ENCODE assay signal across 2 cellular contexts in the genomic region with DNA sequence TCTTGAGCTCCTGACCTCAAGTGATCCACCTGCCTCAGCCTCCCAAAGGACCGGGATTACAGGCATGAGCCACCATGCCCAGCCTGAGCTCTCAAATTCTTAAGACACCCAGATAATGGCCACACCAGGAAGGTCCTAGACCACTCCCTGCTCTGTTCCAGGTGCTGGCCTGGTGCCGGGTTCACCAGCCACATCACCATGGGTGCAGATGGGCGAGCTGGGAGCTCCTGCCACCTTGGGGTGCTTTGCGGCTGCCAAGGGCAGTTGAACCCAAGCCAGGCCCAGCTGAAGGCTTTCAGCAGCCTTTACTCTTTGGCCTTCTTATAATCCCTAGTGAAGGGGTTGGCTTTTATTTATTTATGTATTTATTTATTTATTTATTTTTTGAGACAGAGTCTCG.
A peak's percentile ranks its signal among the peaks of the same experiment; 100 is the strongest.
TF ChIP-seq lines count a peak whose summit lies in the region.

No MANE protein-coding gene starts in this region.

TF ChIP-seq in HepG2, 621 proteins besides CTCF, POLR2A, EP300 and RAD21:
- no peak for TF ChIP-seq POLR2AphosphoS2 (IDR thresholded peaks at IDR 0.05; ENCODE audit: low read depth, low read length)
- 0 out of 2 replicates have a peak, but pooled peaks have one; percentile 8 for TF ChIP-seq HNRNPL (IDR thresholded peaks at IDR 0.05; ENCODE audit: low read depth, low read length)
- TF ChIP-seq RBFOX2 (IDR thresholded peaks at IDR 0.05; ENCODE audit: low read depth, low read length) = peak; percentile 44; the same call in 1 of the 2 replicates
- TF ChIP-seq, protein P1, sequence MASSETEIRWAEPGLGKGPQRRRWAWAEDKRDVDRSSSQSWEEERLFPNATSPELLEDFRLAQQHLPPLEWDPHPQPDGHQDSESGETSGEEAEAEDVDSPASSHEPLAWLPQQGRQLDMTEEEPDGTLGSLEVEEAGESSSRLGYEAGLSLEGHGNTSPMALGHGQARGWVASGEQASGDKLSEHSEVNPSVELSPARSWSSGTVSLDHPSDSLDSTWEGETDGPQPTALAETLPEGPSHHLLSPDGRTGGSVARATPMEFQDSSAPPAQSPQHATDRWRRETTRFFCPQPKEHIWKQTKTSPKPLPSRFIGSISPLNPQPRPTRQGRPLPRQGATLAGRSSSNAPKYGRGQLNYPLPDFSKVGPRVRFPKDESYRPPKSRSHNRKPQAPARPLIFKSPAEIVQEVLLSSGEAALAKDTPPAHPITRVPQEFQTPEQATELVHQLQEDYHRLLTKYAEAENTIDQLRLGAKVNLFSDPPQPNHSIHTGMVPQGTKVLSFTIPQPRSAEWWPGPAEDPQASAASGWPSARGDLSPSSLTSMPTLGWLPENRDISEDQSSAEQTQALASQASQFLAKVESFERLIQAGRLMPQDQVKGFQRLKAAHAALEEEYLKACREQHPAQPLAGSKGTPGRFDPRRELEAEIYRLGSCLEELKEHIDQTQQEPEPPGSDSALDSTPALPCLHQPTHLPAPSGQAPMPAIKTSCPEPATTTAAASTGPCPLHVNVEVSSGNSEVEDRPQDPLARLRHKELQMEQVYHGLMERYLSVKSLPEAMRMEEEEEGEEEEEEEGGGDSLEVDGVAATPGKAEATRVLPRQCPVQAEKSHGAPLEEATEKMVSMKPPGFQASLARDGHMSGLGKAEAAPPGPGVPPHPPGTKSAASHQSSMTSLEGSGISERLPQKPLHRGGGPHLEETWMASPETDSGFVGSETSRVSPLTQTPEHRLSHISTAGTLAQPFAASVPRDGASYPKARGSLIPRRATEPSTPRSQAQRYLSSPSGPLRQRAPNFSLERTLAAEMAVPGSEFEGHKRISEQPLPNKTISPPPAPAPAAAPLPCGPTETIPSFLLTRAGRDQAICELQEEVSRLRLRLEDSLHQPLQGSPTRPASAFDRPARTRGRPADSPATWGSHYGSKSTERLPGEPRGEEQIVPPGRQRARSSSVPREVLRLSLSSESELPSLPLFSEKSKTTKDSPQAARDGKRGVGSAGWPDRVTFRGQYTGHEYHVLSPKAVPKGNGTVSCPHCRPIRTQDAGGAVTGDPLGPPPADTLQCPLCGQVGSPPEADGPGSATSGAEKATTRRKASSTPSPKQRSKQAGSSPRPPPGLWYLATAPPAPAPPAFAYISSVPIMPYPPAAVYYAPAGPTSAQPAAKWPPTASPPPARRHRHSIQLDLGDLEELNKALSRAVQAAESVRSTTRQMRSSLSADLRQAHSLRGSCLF (CRISPR knock-in tag; IDR thresholded peaks at IDR 0.05; ENCODE audit: borderline replicate concordance) = no peak
- TF ChIP-seq ZNF441 (CRISPR knock-in tag; IDR thresholded peaks at IDR 0.05; ENCODE audit: borderline replicate concordance) = no peak
- TF ChIP-seq SALL2 (CRISPR knock-in tag; IDR thresholded peaks at IDR 0.05) = no peak
- no peak for TF ChIP-seq ZNF670 (CRISPR knock-in tag; IDR thresholded peaks at IDR 0.05; ENCODE audit: borderline replicate concordance)
- TF ChIP-seq, protein P2, sequence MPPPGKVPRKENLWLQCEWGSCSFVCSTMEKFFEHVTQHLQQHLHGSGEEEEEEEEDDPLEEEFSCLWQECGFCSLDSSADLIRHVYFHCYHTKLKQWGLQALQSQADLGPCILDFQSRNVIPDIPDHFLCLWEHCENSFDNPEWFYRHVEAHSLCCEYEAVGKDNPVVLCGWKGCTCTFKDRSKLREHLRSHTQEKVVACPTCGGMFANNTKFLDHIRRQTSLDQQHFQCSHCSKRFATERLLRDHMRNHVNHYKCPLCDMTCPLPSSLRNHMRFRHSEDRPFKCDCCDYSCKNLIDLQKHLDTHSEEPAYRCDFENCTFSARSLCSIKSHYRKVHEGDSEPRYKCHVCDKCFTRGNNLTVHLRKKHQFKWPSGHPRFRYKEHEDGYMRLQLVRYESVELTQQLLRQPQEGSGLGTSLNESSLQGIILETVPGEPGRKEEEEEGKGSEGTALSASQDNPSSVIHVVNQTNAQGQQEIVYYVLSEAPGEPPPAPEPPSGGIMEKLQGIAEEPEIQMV (CRISPR knock-in tag; IDR thresholded peaks at IDR 0.05; ENCODE audit: low read depth) = no peak
- no peak for TF ChIP-seq ZNF639 (CRISPR knock-in tag; conservative IDR thresholded peaks at IDR 0.05)
- TF ChIP-seq, protein P3, sequence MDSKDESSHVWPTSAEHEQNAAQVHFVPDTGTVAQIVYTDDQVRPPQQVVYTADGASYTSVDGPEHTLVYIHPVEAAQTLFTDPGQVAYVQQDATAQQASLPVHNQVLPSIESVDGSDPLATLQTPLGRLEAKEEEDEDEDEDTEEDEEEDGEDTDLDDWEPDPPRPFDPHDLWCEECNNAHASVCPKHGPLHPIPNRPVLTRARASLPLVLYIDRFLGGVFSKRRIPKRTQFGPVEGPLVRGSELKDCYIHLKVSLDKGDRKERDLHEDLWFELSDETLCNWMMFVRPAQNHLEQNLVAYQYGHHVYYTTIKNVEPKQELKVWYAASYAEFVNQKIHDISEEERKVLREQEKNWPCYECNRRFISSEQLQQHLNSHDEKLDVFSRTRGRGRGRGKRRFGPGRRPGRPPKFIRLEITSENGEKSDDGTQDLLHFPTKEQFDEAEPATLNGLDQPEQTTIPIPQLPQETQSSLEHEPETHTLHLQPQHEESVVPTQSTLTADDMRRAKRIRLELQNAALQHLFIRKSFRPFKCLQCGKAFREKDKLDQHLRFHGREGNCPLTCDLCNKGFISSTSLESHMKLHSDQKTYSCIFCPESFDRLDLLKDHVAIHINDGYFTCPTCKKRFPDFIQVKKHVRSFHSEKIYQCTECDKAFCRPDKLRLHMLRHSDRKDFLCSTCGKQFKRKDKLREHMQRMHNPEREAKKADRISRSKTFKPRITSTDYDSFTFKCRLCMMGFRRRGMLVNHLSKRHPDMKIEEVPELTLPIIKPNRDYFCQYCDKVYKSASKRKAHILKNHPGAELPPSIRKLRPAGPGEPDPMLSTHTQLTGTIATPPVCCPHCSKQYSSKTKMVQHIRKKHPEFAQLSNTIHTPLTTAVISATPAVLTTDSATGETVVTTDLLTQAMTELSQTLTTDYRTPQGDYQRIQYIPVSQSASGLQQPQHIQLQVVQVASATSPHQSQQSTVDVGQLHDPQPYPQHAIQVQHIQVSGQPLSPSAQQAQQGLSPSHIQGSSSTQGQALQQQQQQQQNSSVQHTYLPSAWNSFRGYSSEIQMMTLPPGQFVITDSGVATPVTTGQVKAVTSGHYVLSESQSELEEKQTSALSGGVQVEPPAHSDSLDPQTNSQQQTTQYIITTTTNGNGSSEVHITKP (CRISPR knock-in tag; IDR thresholded peaks at IDR 0.05; ENCODE audit: low read depth) = no peak
- TF ChIP-seq SMARCE1 (IDR thresholded peaks at IDR 0.05; ENCODE audit: borderline replicate concordance) = no peak
- TF ChIP-seq ZNF496 (CRISPR knock-in tag; IDR thresholded peaks at IDR 0.05; ENCODE audit: insufficient replicate concordance) = no peak

TF ChIP-seq in GM12891, 5 proteins besides CTCF, POLR2A, EP300 and RAD21:
- TF ChIP-seq PAX5 (IDR thresholded peaks at IDR 0.05; ENCODE audit: insufficient read depth, low read length, severe bottlenecking) = no peak
- TF ChIP-seq SPI1 (IDR thresholded peaks at IDR 0.05; ENCODE audit: low read depth, low read length) = no peak
- no peak for TF ChIP-seq TAF1 (IDR thresholded peaks at IDR 0.05; ENCODE audit: low read depth, low read length)
- TF ChIP-seq POLR2AphosphoS5 (IDR thresholded peaks at IDR 0.05; ENCODE audit: low read depth, low read length) = no peak
- no peak for TF ChIP-seq POU2F2 (IDR thresholded peaks at IDR 0.05; ENCODE audit: low read depth, low read length)
